ENCODE assay signal across 33 cellular contexts in genomic region chr21:22795091-22795490, GRCh38.
"Had no signal": no experiment of that assay in that cellular context is flagged by ENCODE, and none has a peak within 500 bp of the region (broad histone marks: within the 10 kb centered on the region; RNA-seq: fewer than 3 reads in every experiment).

No MANE protein-coding gene starts in this region.

- FAIRE-seq: astrocyte, TTC549 had no signal

- H3K36me3 ChIP-seq: adrenal gland, brain microvascular endothelial cell, breast epithelium had no signal

- H3K4me3 ChIP-seq: adrenal gland, body of pancreas, breast epithelium had no signal

- H3K4me1 ChIP-seq: adrenal gland, body of pancreas, breast epithelium had no signal

- H3K27me3 ChIP-seq: adrenal gland, body of pancreas, brain microvascular endothelial cell, breast epithelium had no signal

- DNase-seq: activated B cell treated with CpG ODN at 0.5 μM for 24 hours; activated CD4-positive, alpha-beta memory T cell treated with anti-CD3 and anti-CD28 coated beads for 36 hours; activated CD4-positive, alpha-beta T cell treated with anti-CD3 and anti-CD28 coated beads for 4 hours; activated CD4-positive, alpha-beta T cell treated with anti-CD3 and anti-CD28 coated beads, Interleukin-2, amount 10 ng/mL, durations not matched to agents 24 days and 14 days; activated CD4-positive, alpha-beta T cell treated with anti-CD3 and anti-CD28 coated beads, Interleukin-2, amount 50 U/mL, for 1 hour; activated CD4-positive, alpha-beta T cell treated with anti-CD3 and anti-CD28 coated beads, Interleukin-2, amount 50 U/mL, for 4 hours; activated CD4-positive, CD25-positive, alpha-beta regulatory T cell treated with anti-CD3 and anti-CD28 coated beads, Interleukin-2, amount 50 U/mL, for 72 hours; activated CD8-positive, alpha-beta memory T cell treated with anti-CD3 and anti-CD28 coated beads, Interleukin-2, amount 50 U/mL, for 4 hours; activated CD8-positive, alpha-beta T cell treated with anti-CD3 and anti-CD28 coated beads for 36 hours; activated effector memory CD4-positive, alpha-beta T cell treated with anti-CD3 and anti-CD28 coated beads, Interleukin-2, amount 50 U/mL, for 16 hours; activated gamma-delta T cell treated with Interleukin-2 at 50 U/mL for 16 hours; activated naive CD4-positive, alpha-beta T cell; activated naive CD4-positive, alpha-beta T cell treated with anti-CD3 and anti-CD28 coated beads for 36 hours; activated naive CD4-positive, alpha-beta T cell treated with anti-CD3 and anti-CD28 coated beads, Interleukin-2, amount 50 U/mL, for 16 hours; activated naive CD8-positive, alpha-beta T cell treated with anti-CD3 and anti-CD28 coated beads for 36 hours; activated T-cell treated with anti-CD3 and anti-CD28 coated beads for 4 hours; activated T-cell treated with anti-CD3 and anti-CD28 coated beads, Interleukin-2, amount 50 U/mL, for 1 hour; activated T-cell treated with anti-CD3 and anti-CD28 coated beads, Interleukin-2, amount 50 U/mL, for 4 hours; activated T-cell treated with anti-CD3 and anti-CD28 coated beads, Interleukin-2, amount 50 U/mL, for 72 hours; adrenal gland; amniotic stem cell; aorta; body of pancreas; brain microvascular endothelial cell; central memory CD4-positive, alpha-beta T cell; T-helper 2 cell; T-helper 9 cell had no signal

- ATAC-seq: activated CD8-positive, alpha-beta T cell treated with anti-CD3 and anti-CD28 coated beads for 36 hours; activated naive CD4-positive, alpha-beta T cell treated with anti-CD3 and anti-CD28 coated beads, Interleukin-2, amount 50 U/mL, for 72 hours; activated T-cell treated with anti-CD3 and anti-CD28 coated beads, Interleukin-2, amount 50 U/mL, for 4 hours; activated T-cell treated with anti-CD3 and anti-CD28 coated beads, Interleukin-2, amount 50 U/mL, for 72 hours; activated T-helper 17 cell treated with anti-CD3 and anti-CD28 coated beads, Interleukin-2, amount 50 U/mL, for 72 hours; body of pancreas had no signal

- H3K27ac ChIP-seq: adrenal gland, body of pancreas, brain microvascular endothelial cell, breast epithelium, VCaP had no signal

- H3K9me3 ChIP-seq: adrenal gland, body of pancreas, breast epithelium had no signal
